15 cellular contexts compared by ENCODE assay signal in the genomic region with DNA sequence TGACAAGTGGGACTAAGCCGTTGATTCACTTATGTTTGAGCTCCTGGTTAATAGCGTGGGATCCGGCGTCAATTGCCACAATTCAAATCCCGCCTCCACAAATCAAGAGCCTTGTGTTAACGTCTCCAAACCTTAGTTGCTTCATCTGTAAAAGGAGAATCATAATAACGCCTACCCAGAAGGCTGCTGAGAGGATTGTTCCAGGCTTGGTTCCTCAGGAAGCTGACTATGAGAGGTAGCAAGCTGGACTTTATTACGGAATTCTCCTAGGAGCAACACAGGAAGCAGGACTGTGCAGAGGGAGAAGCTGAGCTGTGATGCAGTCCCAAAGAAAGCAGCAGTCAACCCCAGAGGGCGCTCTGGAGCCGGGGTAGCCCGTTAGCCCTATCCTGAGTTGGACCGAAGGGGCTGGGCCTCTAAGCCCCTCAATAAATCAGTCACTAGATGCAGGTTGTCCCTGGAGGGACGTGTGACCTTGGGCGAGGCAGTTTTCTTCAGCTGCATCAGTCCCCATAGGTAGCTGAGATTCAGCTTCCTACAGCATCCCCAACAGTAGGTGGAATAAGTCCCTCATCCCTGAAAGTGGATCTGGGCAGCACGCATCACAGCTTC. TPM values are rescaled to one million over a fixed set of nuclear protein-coding genes. Genes with fewer than 3 reads are reported as not detected.
DNase-seq lines count a peak whose midpoint lies in the region; ATAC-seq and TF ChIP-seq lines count a peak whose summit lies in the region.
"Had no signal": no experiment of that assay in that cellular context is flagged by ENCODE, and none has a peak within 500 bp of the region (broad histone marks: within the 10 kb centered on the region; RNA-seq: fewer than 3 reads in every experiment).

No MANE protein-coding gene starts in this region.

- H3K9me3 Mint-ChIP-seq in progenitor cell of endocrine pancreas (ENCODE audit: low read depth): no peaks in the 10 kb centered on the region

- H3K36me3 ChIP-seq in colonic mucosa: no peaks in the 10 kb centered on the region
- H3K36me3 ChIP-seq: heart right ventricle, right atrium auricular region had no signal

- TF ChIP-seq RAD21 in Ishikawa (IDR thresholded peaks at IDR 0.05; ENCODE audit: low read depth): peak; percentile 11; the same call in 1 of the 2 replicates

- no peaks in the 10 kb centered on the region for H3K27me3 ChIP-seq in colonic mucosa
- H3K27me3 ChIP-seq: heart right ventricle, right atrium auricular region had no signal

- no peak overlapping the region for H3K27ac ChIP-seq in colonic mucosa
- H3K27ac ChIP-seq: heart right ventricle, right atrium auricular region had no signal

- intact Hi-C loops in colonic mucosa (cut with DNase I): no loop called here

- no peak overlapping the region for H3K27ac Mint-ChIP-seq in progenitor cell of endocrine pancreas

- H3K4me1 Mint-ChIP-seq in progenitor cell of endocrine pancreas (ENCODE audit: low read depth): peaks cover 32% of the 10 kb centered on the region
- H3K4me1 Mint-ChIP-seq: naive B cell had no signal

- H3K4me3 ChIP-seq in cardiac fibroblast (replicated peaks in 1 of 2; ENCODE audit: low read depth in 2 of 2, low read length in 2 of 2): no peak overlapping the region
- no peak overlapping the region for H3K4me3 ChIP-seq in colonic mucosa
- H3K4me3 ChIP-seq: heart right ventricle, right atrium auricular region had no signal

- H3K9me3 ChIP-seq in colonic mucosa: no peaks in the 10 kb centered on the region
- H3K9me3 ChIP-seq: right atrium auricular region had no signal

- peak; percentile 5 for TF ChIP-seq CTCF in cardiac fibroblast (IDR thresholded peaks at IDR 0.05; ENCODE audit: low read depth, low read length)
- TF ChIP-seq CTCF in progenitor cell of endocrine pancreas (IDR thresholded peaks at IDR 0.05; ENCODE audit: unreplicated experiment): peak; percentile 24
- no peak for TF ChIP-seq CTCF in colonic mucosa (IDR thresholded peaks at IDR 0.05)

- H3K36me3 Mint-ChIP-seq in progenitor cell of endocrine pancreas (ENCODE audit: insufficient read depth): no peaks in the 10 kb centered on the region
- H3K36me3 Mint-ChIP-seq: naive B cell had no signal

- no peaks in the 10 kb centered on the region for H3K27me3 Mint-ChIP-seq in progenitor cell of endocrine pancreas

- no peaks in the 10 kb centered on the region for H3K4me1 ChIP-seq in colonic mucosa
- H3K4me1 ChIP-seq: heart right ventricle, right atrium auricular region had no signal

- ATAC-seq in HG03520 (IDR thresholded peaks at IDR 0.05; ENCODE audit: unreplicated experiment): no peak
- ATAC-seq: heart right ventricle had no signal

- TF ChIP-seq EP300 in Ishikawa (IDR thresholded peaks at IDR 0.05; ENCODE audit: borderline replicate concordance): no peak

- no peak overlapping the region for H3K9ac ChIP-seq in colonic mucosa (ENCODE audit: low read depth in 2 of 2, low read length in 2 of 2)

- DNase-seq in D341Med (ENCODE audit: low spot score) (peak; percentile 32), cardiac fibroblast (ENCODE audit: low read depth in 2 of 2) (no peak), progenitor cell of endocrine pancreas (ENCODE audit: low spot score, unreplicated experiment) (no peak), colonic mucosa (no peak), anterior cingulate cortex (lab: John Stamatoyannopoulos, UW) (no peak), T-helper 1 cell (no peak)
- DNase-seq: heart right ventricle; naive B cell; NCI-H187 treated with DMSO at 0.1 percent for 48 hours; NCI-H774; Right ventricle myocardium superior; stimulated activated naive CD4-positive, alpha-beta T cell had no signal

- no peak overlapping the region for H3K4me3 Mint-ChIP-seq in progenitor cell of endocrine pancreas (ENCODE audit: low read depth)
- H3K4me3 Mint-ChIP-seq: naive B cell had no signal

TF ChIP-seq in Ishikawa, 13 proteins besides CTCF, POLR2A, EP300 and RAD21:
- TF ChIP-seq TEAD4 (IDR thresholded peaks at IDR 0.05): no peak
- no peak for TF ChIP-seq MAX (IDR thresholded peaks at IDR 0.05)
TF ChIP-seq in Ishikawa: peak in this region for 0.

RNA-seq across cellular contexts. Expression of gene BAG3, which starts 6.9 kb away (rescaled TPM):
- total RNA-seq in progenitor cell of endocrine pancreas (18.0 and 19.2 TPM in 2 replicates), colonic mucosa (10 to 100 TPM; 30.4 to 48.9 TPM)

RNA-seq across cellular contexts. Expression of gene TIAL1, which starts 47.6 kb away (rescaled TPM):
- total RNA-seq in progenitor cell of endocrine pancreas: 177 and 189 TPM in 2 replicates
- total RNA-seq in colonic mucosa: 100 to 1,000 TPM; 104 to 126 TPM
